ENCODE assay signal across 22 cellular contexts in genomic region chrX:65993915-65994460, GRCh38. TPM values are rescaled to one million over a fixed set of nuclear protein-coding genes. Genes with fewer than 3 reads are reported as not detected.
"Had no signal": no experiment of that assay in that cellular context is flagged by ENCODE, and none has a peak within 500 bp of the region (broad histone marks: within the 10 kb centered on the region; RNA-seq: fewer than 3 reads in every experiment).

No MANE protein-coding gene starts in this region.

- H3K9me3 ChIP-seq: esophagus muscularis mucosa, gastroesophageal sphincter, heart left ventricle, mucosa of descending colon, ovary, suprapubic skin, transverse colon, uterus had no signal

- H3K27me3 Mint-ChIP-seq: T-helper 17 cell had no signal

- H3K9me3 Mint-ChIP-seq: immature natural killer cell had no signal

- H3K27ac ChIP-seq: esophagus muscularis mucosa, gastroesophageal sphincter, heart left ventricle, ovary, suprapubic skin, transverse colon, uterus had no signal

- H3K27me3 ChIP-seq: esophagus muscularis mucosa, gastroesophageal sphincter, ovary, suprapubic skin, transverse colon, uterus had no signal

- ATAC-seq: gastroesophageal sphincter, heart left ventricle, left ventricle myocardium superior, mucosa of descending colon, sciatic nerve, T-helper 17 cell had no signal

- H3K4me3 ChIP-seq: esophagus muscularis mucosa, gastroesophageal sphincter, heart left ventricle, mucosa of descending colon, ovary, suprapubic skin, transverse colon, uterus had no signal

- H3K4me3 Mint-ChIP-seq: T-helper 17 cell had no signal

- DNase-seq: activated effector memory CD4-positive, alpha-beta T cell treated with Interleukin-2 at 50 U/mL for 16 hours; activated naive CD4-positive, alpha-beta T cell treated with anti-CD3 and anti-CD28 coated beads, Interleukin-2, amount 50 U/mL, for 16 hours; dermis blood vessel endothelial cell; effector memory CD4-positive, alpha-beta T cell; heart left ventricle; immature natural killer cell; kidney glomerular epithelial cell; left ventricle myocardium superior; mucosa of descending colon; naive B cell; ovary; stimulated activated naive CD8-positive, alpha-beta T cell treated with anti-CD3 and anti-CD28 coated beads, Interleukin-15, Interleukin-2, amounts not matched to agents 100 U/mL and 50 U/mL, for 24 hours; T-helper 17 cell; transverse colon; uterus had no signal

- H3K27ac Mint-ChIP-seq: T-helper 17 cell had no signal

- H3K36me3 ChIP-seq: esophagus muscularis mucosa, gastroesophageal sphincter, heart left ventricle, ovary, suprapubic skin, transverse colon, uterus had no signal

- H3K4me1 ChIP-seq: esophagus muscularis mucosa, gastroesophageal sphincter, suprapubic skin, transverse colon, uterus had no signal

RNA-seq across cellular contexts. Expression of gene VSIG4, which starts 45.9 kb away (rescaled TPM):
- total RNA-seq: dermis blood vessel endothelial cell, endothelial cell of umbilical vein, pulmonary artery endothelial cell, SK-MEL-5 had no signal
- polyA plus RNA-seq: endothelial cell of umbilical vein, immature natural killer cell had no signal
